In genomic region chr5:158798140-158798539, GRCh38 we compare ENCODE assay signal across 21 cellular contexts.
DNase-seq lines count a peak whose midpoint lies in the region; FAIRE-seq and TF ChIP-seq lines count a peak whose summit lies in the region.
"Had no signal": no experiment of that assay in that cellular context is flagged by ENCODE, and none has a peak within 500 bp of the region (broad histone marks: within the 10 kb centered on the region; RNA-seq: fewer than 3 reads in every experiment).

No MANE protein-coding gene starts in this region.

- H3K9me3 ChIP-seq in ascending aorta, result no peaks in the 10 kb centered on the region
- H3K9me3 ChIP-seq in neural cell (ENCODE audit: low read length), result no peaks in the 10 kb centered on the region
- H3K9me3 ChIP-seq in subcutaneous abdominal adipose tissue (ENCODE audit: control insufficient read depth in 5 of 5, low read length in 5 of 5), result no peaks in the 10 kb centered on the region
- H3K9me3 ChIP-seq in GM23248 (ENCODE audit: low read depth), result no peaks in the 10 kb centered on the region
- no peaks in the 10 kb centered on the region for H3K9me3 ChIP-seq in sigmoid colon
- H3K9me3 ChIP-seq: BE2C, Caco-2 had no signal

- H3K4me1 ChIP-seq in ascending aorta (peaks cover 5 to 57% of the 10 kb centered on the region in 2 donors), subcutaneous abdominal adipose tissue (ENCODE audit: control insufficient read depth in 5 of 5, insufficient read depth in 5 of 5, low read length in 5 of 5) (peaks cover 7 to 61% (median 48%) of the 10 kb centered on the region in 5 donors), GM23248 (ENCODE audit: insufficient read depth) (peaks cover 13% of the 10 kb centered on the region), sigmoid colon (peaks cover 0 to 5% (median 0%) of the 10 kb centered on the region in 4 donors)
- H3K4me1 ChIP-seq: Caco-2 had no signal

- H3F3A ChIP-seq in neural cell (ENCODE audit: insufficient read depth, low read length, poor library complexity, severe bottlenecking), result peaks cover 14% of the 10 kb centered on the region
- peaks cover 10% of the 10 kb centered on the region for H3F3A ChIP-seq in GM23248 (ENCODE audit: insufficient read depth)

- no peak for TF ChIP-seq POLR2A in sigmoid colon (IDR thresholded peaks at IDR 0.05)

- 96 to 100% methylated on average over 1 of the region's 1 CpG for WGBS in GM23248 (ENCODE audit: low coverage in 1 of 2, low lambda C conversion rate in 2 of 2, missing lambda C conversion rate in 2 of 2), 2 experiments
- 89 to 92% methylated on average over 1 of the region's 1 CpG for WGBS in sigmoid colon, 2 donors

- peak overlapping the region; percentile 3 to 78 for H3K27ac ChIP-seq in ascending aorta
- peak overlapping the region; percentile 90 for H3K27ac ChIP-seq in neural cell (ENCODE audit: low read length)
- H3K27ac ChIP-seq in subcutaneous abdominal adipose tissue (ENCODE audit: low read depth, low read length), result peak overlapping the region; percentile 98
- no peak overlapping the region for H3K27ac ChIP-seq in GM23248
- no peak overlapping the region for H3K27ac ChIP-seq in sigmoid colon
- H3K27ac ChIP-seq: C4-2B had no signal

- H4K20me1 ChIP-seq in neural cell (ENCODE audit: insufficient read depth) (no peaks in the 10 kb centered on the region), GM23248 (ENCODE audit: insufficient read depth) (no peaks in the 10 kb centered on the region)

- FAIRE-seq in GM19239 (lab: Jason Lieb, UNC), result peak; percentile 48
- FAIRE-seq: A204.1, D721Med, GM12892, GM18507, H1, HTR-8/SVneo had no signal

- H3K36me3 ChIP-seq in ascending aorta (no peaks in the 10 kb centered on the region), neural cell (ENCODE audit: insufficient read depth, low read length) (peaks cover 17% of the 10 kb centered on the region), subcutaneous abdominal adipose tissue (ENCODE audit: control insufficient read depth in 5 of 5, insufficient read depth in 5 of 5, low read length in 5 of 5) (peaks cover 13 to 23% (median 20%) of the 10 kb centered on the region in 5 donors), GM23248 (ENCODE audit: low read depth) (no peaks in the 10 kb centered on the region), sigmoid colon (no peaks in the 10 kb centered on the region)
- H3K36me3 ChIP-seq: BE2C had no signal

- no peak for TF ChIP-seq CTCF in ascending aorta (IDR thresholded peaks at IDR 0.05)
- TF ChIP-seq CTCF in neural cell (IDR thresholded peaks at IDR 0.05; ENCODE audit: poor library complexity, severe bottlenecking), result no peak
- TF ChIP-seq CTCF in sigmoid colon (IDR thresholded peaks at IDR 0.05), result no peak

- intact Hi-C loops in ascending aorta (cut with DNase I), result no loop called here
- intact Hi-C loops in sigmoid colon (cut with DNase I), result no loop called here

- H3K9me2 ChIP-seq in neural cell (ENCODE audit: insufficient read depth, low read length), result no peaks in the 10 kb centered on the region
- H3K9me2 ChIP-seq in GM23248 (ENCODE audit: insufficient read depth), result no peaks in the 10 kb centered on the region

- H3K79me2 ChIP-seq in neural cell (replicated peaks; ENCODE audit: insufficient read depth, low read length) (peaks cover 13% of the 10 kb centered on the region), GM23248 (ENCODE audit: insufficient read depth) (no peaks in the 10 kb centered on the region)

- DNase-seq in GM19239 (ENCODE audit: insufficient read length, low spot score), result no peak
- DNase-seq in ascending aorta (ENCODE audit: low spot score in 2 of 2), result no peak
- DNase-seq in GM23248, result no peak
- DNase-seq in activated T-cell treated with anti-CD3 and anti-CD28 coated beads, Interleukin-2, amount 50 U/mL, for 48 hours, result no peak
- no peak for DNase-seq in NCI-H2171 (lab: John Stamatoyannopoulos, UW)
- DNase-seq in sigmoid colon, result no peak
- DNase-seq: ACHN; BE2C; Caco-2; CD4-positive, alpha-beta T cell; GDM1; H9 had no signal

- H3K4me2 ChIP-seq in neural cell (ENCODE audit: low read length), result no peak overlapping the region
- H3K4me2 ChIP-seq in GM23248 (ENCODE audit: unreplicated experiment), result no peak overlapping the region

- in situ Hi-C loops in GM23248 (cut with MboI), result no loop called here

- TF ChIP-seq EP300 in neural cell (conservative IDR thresholded peaks at IDR 0.05; ENCODE audit: poor library complexity, severe bottlenecking) (no peak), sigmoid colon (IDR thresholded peaks at IDR 0.05) (no peak)

- no peaks in the 10 kb centered on the region for H3K27me3 ChIP-seq in ascending aorta
- no peaks in the 10 kb centered on the region for H3K27me3 ChIP-seq in neural cell (ENCODE audit: insufficient read depth, low read depth, low read length)
- no peaks in the 10 kb centered on the region for H3K27me3 ChIP-seq in subcutaneous abdominal adipose tissue (ENCODE audit: control insufficient read depth in 5 of 5, insufficient read depth in 4 of 5, low read length in 5 of 5)
- H3K27me3 ChIP-seq in GM23248 (replicated peaks; ENCODE audit: insufficient read depth), result no peaks in the 10 kb centered on the region
- H3K27me3 ChIP-seq in sigmoid colon, result no peaks in the 10 kb centered on the region
- H3K27me3 ChIP-seq: BE2C had no signal

- H3K9ac ChIP-seq in neural cell (ENCODE audit: low read length) (no peak overlapping the region), subcutaneous abdominal adipose tissue (ENCODE audit: low read length in 5 of 5) (peak overlapping the region in 1 of 5 donors; percentile 82), GM23248 (no peak overlapping the region)

- H2AFZ ChIP-seq in neural cell (ENCODE audit: low read depth, low read length), result no peak overlapping the region
- H2AFZ ChIP-seq in GM23248, result no peak overlapping the region

- no peak for TF ChIP-seq RAD21 in neural cell (conservative IDR thresholded peaks at IDR 0.05)

- H3K4me3 ChIP-seq in ascending aorta, result no peak overlapping the region
- H3K4me3 ChIP-seq in neural cell (ENCODE audit: low read length), result no peak overlapping the region
- no peak overlapping the region for H3K4me3 ChIP-seq in subcutaneous abdominal adipose tissue (ENCODE audit: low read depth in 1 of 5, low read length in 5 of 5)
- no peak overlapping the region for H3K4me3 ChIP-seq in GM23248
- no peak overlapping the region for H3K4me3 ChIP-seq in sigmoid colon

TF ChIP-seq in neural cell, 6 proteins besides CTCF, POLR2A, EP300 and RAD21:
- no peak for TF ChIP-seq TAF1 (IDR thresholded peaks at IDR 0.05; ENCODE audit: low read depth)
- no peak for TF ChIP-seq POLR2AphosphoS5 (IDR thresholded peaks at IDR 0.05)
- no peak for TF ChIP-seq MXI1 (conservative IDR thresholded peaks at IDR 0.05; ENCODE audit: poor library complexity, severe bottlenecking)
- no peak for TF ChIP-seq SMC3 (conservative IDR thresholded peaks at IDR 0.05; ENCODE audit: poor library complexity)
- no peak for TF ChIP-seq EZH2 (IDR thresholded peaks at IDR 0.05; ENCODE audit: borderline replicate concordance, insufficient read depth, low read length, poor library complexity, severe bottlenecking)

Comparison
In these comparisons a context has a peak if more than half of its experiments do, and no peak if none do; other contexts are left out.
1. H3K27ac ChIP-seq: peak in ascending aorta (2 of 2), neural cell (single experiment) and subcutaneous abdominal adipose tissue (single experiment); none in GM23248 (single experiment) and sigmoid colon (0 of 4).